ENCODE assay signal across 24 cellular contexts in the genomic region with DNA sequence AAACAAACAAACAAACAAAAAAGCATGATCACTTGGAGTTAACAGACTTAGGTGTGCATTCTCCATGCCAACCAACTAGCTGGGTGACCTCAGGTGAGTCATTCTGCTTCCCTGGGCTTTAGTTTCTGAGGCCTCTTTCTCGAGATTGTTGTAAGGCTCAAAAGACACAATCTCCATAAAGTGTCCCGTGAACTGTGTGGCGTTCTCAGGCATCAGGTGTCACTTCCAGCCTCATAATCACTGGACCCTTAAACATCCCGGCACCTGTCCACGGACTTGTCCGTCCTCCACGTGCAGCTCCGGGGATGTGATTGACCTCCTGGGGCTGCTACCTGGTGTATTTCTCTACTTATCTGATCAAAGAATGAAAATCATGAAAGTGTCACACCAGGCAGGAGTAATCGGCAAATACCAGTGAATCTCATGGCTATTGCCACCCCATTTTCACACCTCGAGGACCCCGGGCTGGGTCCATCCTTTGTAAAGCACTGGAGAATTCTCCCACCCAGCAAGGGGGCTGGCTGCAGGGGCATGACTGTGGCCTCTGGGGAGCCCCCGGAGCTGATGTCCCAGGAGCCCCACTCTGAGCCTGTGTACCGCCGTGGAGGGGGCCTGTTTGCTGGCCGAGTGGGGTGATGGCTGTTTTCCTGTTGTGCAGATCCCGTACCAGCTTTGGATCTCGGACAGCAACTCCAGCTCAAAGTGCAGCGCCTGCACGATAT.
DNase-seq lines count a peak whose midpoint lies in the region; FAIRE-seq and TF ChIP-seq lines count a peak whose summit lies in the region.
"Had no signal": no experiment of that assay in that cellular context is flagged by ENCODE, and none has a peak within 500 bp of the region (broad histone marks: within the 10 kb centered on the region; RNA-seq: fewer than 3 reads in every experiment).

No MANE protein-coding gene starts in this region.

- no peak for FAIRE-seq in bronchial epithelial cell (lab: Jason Lieb, UNC)
- FAIRE-seq: kidney had no signal

- intact Hi-C loops in transverse colon (cut with DNase I; ENCODE audit: low total_unique reads), result no loop called here

- H3K27me3 ChIP-seq in HUES48 (ENCODE audit: control insufficient read depth, insufficient read depth, low read length), result no peaks in the 10 kb centered on the region
- H3K27me3 ChIP-seq in bronchial epithelial cell (ENCODE audit: control insufficient read depth, insufficient read depth, low read length), result no peaks in the 10 kb centered on the region
- H3K27me3 ChIP-seq in transverse colon, result no peaks in the 10 kb centered on the region
- H3K27me3 ChIP-seq: testis had no signal

- H3K9me3 ChIP-seq in HUES48 (ENCODE audit: control insufficient read depth, insufficient read depth, low read length) (no peaks in the 10 kb centered on the region), mesodermal cell (ENCODE audit: control insufficient read depth, low read length) (no peaks in the 10 kb centered on the region), transverse colon (no peaks in the 10 kb centered on the region)
- H3K9me3 ChIP-seq: testis had no signal

- WGBS in mesodermal cell (ENCODE audit: insufficient coverage in 2 of 2), 2 experiments, result 86 to 93% methylated on average over 15 of the region's 19 CpGs
- 50 to 67% methylated on average over 4 to 18 of the region's 19 CpGs for WGBS in transverse colon (ENCODE audit: low coverage in 1 of 2), 2 donors

- H3K4me3 ChIP-seq in HUES48 (ENCODE audit: low read depth, low read length), result no peak overlapping the region
- no peak overlapping the region for H3K4me3 ChIP-seq in bronchial epithelial cell (ENCODE audit: low read depth, low read length)
- no peak overlapping the region for H3K4me3 ChIP-seq in mesodermal cell (ENCODE audit: extremely low read depth, insufficient read depth, low read length, poor library complexity, severe bottlenecking)
- no peak overlapping the region for H3K4me3 ChIP-seq in transverse colon
- no peak overlapping the region for H3K4me3 ChIP-seq in foreskin fibroblast (ENCODE audit: low read depth in 1 of 2, low read length in 2 of 2)
- H3K4me3 ChIP-seq: coronary artery, PC-9, testis had no signal

- DNase-seq in bronchial epithelial cell (ENCODE audit: low read depth), result peak; percentile 15
- peak; percentile 25 for DNase-seq in transverse colon
- no peak for DNase-seq in NCI-H146 treated with DMSO at 0.1 percent for 48 hours (lab: John Stamatoyannopoulos, UW; ENCODE audit: unreplicated experiment)
- DNase-seq in foreskin fibroblast, result no peak
- DNase-seq in Ammon's horn (ENCODE audit: low spot score), result no peak
- DNase-seq: activated CD4-positive, CD25-positive, alpha-beta regulatory T cell treated with anti-CD3 and anti-CD28 coated beads, Interleukin-2, amount 50 U/mL, for 72 hours; activated naive CD4-positive, alpha-beta T cell treated with Interleukin-2 at 50 U/mL for 16 hours; activated T-cell treated with anti-CD3 and anti-CD28 coated beads, Interleukin-2, amount 50 U/mL, for 24 hours; DMS53; GDM1; KBM-7; kidney; mammary epithelial cell; naive thymus-derived CD4-positive, alpha-beta T cell; NCI-H1436 treated with DMSO at 0.1 percent for 48 hours; occipital lobe; SIG-M5; stimulated activated CD4-positive, alpha-beta T cell treated with anti-CD3 and anti-CD28 coated beads, Interleukin-4, amount 100 ng/mL, for 4 hours; stimulated activated naive CD4-positive, alpha-beta T cell; testis had no signal

- in situ Hi-C loops in transverse colon (cut with MboI; ENCODE audit: low pct_ligation_motif_present in 1 of 4, low pct_unique_long_range_greater_than_20kb in 1 of 4, low sequenced_read_pairs in 3 of 4), result no loop called here

- no peak overlapping the region for H3K9ac ChIP-seq in HUES48 (ENCODE audit: low read depth, low read length)

- peaks cover 9% of the 10 kb centered on the region for H3K4me1 ChIP-seq in HUES48 (ENCODE audit: control insufficient read depth, insufficient read depth, low read length)
- peaks cover 10% of the 10 kb centered on the region for H3K4me1 ChIP-seq in mesodermal cell (ENCODE audit: control insufficient read depth, insufficient read depth, low read length, poor library complexity, severe bottlenecking)
- H3K4me1 ChIP-seq in transverse colon, result peaks cover 16 to 41% (median 25%) of the 10 kb centered on the region in 4 donors
- H3K4me1 ChIP-seq: testis had no signal

- TF ChIP-seq CTCF in bronchial epithelial cell (IDR thresholded peaks at IDR 0.05; ENCODE audit: insufficient read depth, low read length, severe bottlenecking), result no peak
- TF ChIP-seq CTCF in transverse colon (IDR thresholded peaks at IDR 0.05), result no peak
- TF ChIP-seq CTCF in foreskin fibroblast (IDR thresholded peaks at IDR 0.05; ENCODE audit: low read depth, low read length), result no peak

- no peak for TF ChIP-seq POLR2A in transverse colon (IDR thresholded peaks at IDR 0.05)

- H3K36me3 ChIP-seq in HUES48 (ENCODE audit: control insufficient read depth, insufficient read depth, low read length) (peaks cover 10% of the 10 kb centered on the region; the same call in 1 of the 2 replicates), bronchial epithelial cell (ENCODE audit: control insufficient read depth, insufficient read depth, low read length) (peaks cover 5% of the 10 kb centered on the region), mesodermal cell (ENCODE audit: control insufficient read depth, insufficient read depth, low read length) (peaks cover 45% of the 10 kb centered on the region), transverse colon (no peaks in the 10 kb centered on the region)

- H3K27ac ChIP-seq in HUES48 (ENCODE audit: low read depth, low read length) (peak overlapping the region; percentile 72), mesodermal cell (ENCODE audit: low read depth, low read length, severe bottlenecking) (peak overlapping the region; percentile 79), transverse colon (peak overlapping the region; percentile 40 to 70 (median 64))
- H3K27ac ChIP-seq: coronary artery, PC-9, testis had no signal

- no peak for TF ChIP-seq EP300 in transverse colon (IDR thresholded peaks at IDR 0.05; ENCODE audit: low read depth)

Comparison
In these comparisons a context has a peak if more than half of its experiments do, and no peak if none do; other contexts are left out.
1. DNase-seq: peak in bronchial epithelial cell (single experiment) and transverse colon (single experiment); none in NCI-H146 treated with DMSO at 0.1 percent for 48 hours (single experiment), foreskin fibroblast (0 of 2) and Ammon's horn (single experiment).
2. Peak in every context shown above with its lines, with median percentiles within 50 percentile points of each other: H3K27ac ChIP-seq.